ENCODE assay signal across 1 cellular context in genomic region chr3:90033242-90033641, GRCh38.
TF ChIP-seq lines count a peak whose summit lies in the region.

No MANE protein-coding gene starts in this region.

TF ChIP-seq in WTC11, 78 proteins besides CTCF, POLR2A, EP300 and RAD21 (continued from another document):
- TF ChIP-seq AR (CRISPR knock-in tag; IDR thresholded peaks at IDR 0.05) (no peak), ZNF138 (CRISPR knock-in tag; conservative IDR thresholded peaks at IDR 0.05) (no peak), ZNF219 (CRISPR knock-in tag; IDR thresholded peaks at IDR 0.05; ENCODE audit: borderline replicate concordance) (no peak), TCF7 (CRISPR knock-in tag; IDR thresholded peaks at IDR 0.05; ENCODE audit: low read depth) (no peak), MXD4 (CRISPR knock-in tag; IDR thresholded peaks at IDR 0.05; ENCODE audit: borderline replicate concordance) (no peak), MYBL2 (CRISPR knock-in tag; IDR thresholded peaks at IDR 0.05) (no peak), SMAD3 (CRISPR knock-in tag; IDR thresholded peaks at IDR 0.05; ENCODE audit: borderline replicate concordance) (no peak), EMX1 (CRISPR knock-in tag; IDR thresholded peaks at IDR 0.05) (no peak), NR2C2 (CRISPR knock-in tag; IDR thresholded peaks at IDR 0.05) (no peak), AFF4 (CRISPR knock-in tag; IDR thresholded peaks at IDR 0.05; ENCODE audit: borderline replicate concordance) (no peak), HMGXB4 (CRISPR knock-in tag; IDR thresholded peaks at IDR 0.05) (no peak), TEAD4 (CRISPR knock-in tag; IDR thresholded peaks at IDR 0.05) (no peak), FOXP4 (CRISPR knock-in tag; IDR thresholded peaks at IDR 0.05) (no peak), ATF1 (CRISPR knock-in tag; IDR thresholded peaks at IDR 0.05) (no peak), ZMAT4 (CRISPR knock-in tag; IDR thresholded peaks at IDR 0.05) (no peak)
